ENCODE assay signal across 9 cellular contexts in the genomic region with DNA sequence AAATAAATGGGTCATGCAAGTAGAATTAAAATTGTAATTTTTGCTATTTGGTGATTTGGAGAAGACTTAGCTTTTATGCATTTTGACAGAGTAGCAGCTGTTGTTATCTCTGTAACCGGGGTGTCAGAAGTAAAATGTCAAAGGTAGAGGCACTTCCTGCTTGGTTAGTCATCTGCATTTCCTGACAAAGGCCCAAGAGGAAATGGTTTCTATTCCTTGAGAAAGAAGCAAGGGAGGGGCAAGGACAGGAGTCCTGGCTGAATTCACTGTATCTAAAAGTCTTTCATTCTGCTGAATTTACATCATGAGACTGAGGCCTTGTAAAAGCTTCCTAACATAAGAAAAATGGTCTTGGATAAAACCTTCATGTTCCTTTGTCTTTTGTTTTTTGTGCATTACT.
DNase-seq lines count a peak whose midpoint lies in the region; ATAC-seq and TF ChIP-seq lines count a peak whose summit lies in the region.
"Had no signal": no experiment of that assay in that cellular context is flagged by ENCODE, and none has a peak within 500 bp of the region (broad histone marks: within the 10 kb centered on the region; RNA-seq: fewer than 3 reads in every experiment).

No MANE protein-coding gene starts in this region.

- H3K36me3 ChIP-seq in neutrophil: no peaks in the 10 kb centered on the region
- H3K36me3 ChIP-seq in uterus: no peaks in the 10 kb centered on the region

- intact Hi-C loops in CD14-positive monocyte (cut with micrococcal nuclease): loop anchor here in 1 of 2 donors (10.0 kb wide), 1 partner anchor 54 kb away; no protein-coding TSS in a partner anchor
- intact Hi-C loops in uterus (cut with DNase I; ENCODE audit: low total_unique reads): no loop called here

- DNase-seq in CD14-positive monocyte (ENCODE audit: low spot score) (no peak), mesenteric fat pad (ENCODE audit: low spot score) (no peak), uterus (no peak), SK-N-DZ (ENCODE audit: low spot score) (no peak)
- DNase-seq in activated naive CD4-positive, alpha-beta T cell treated with anti-CD3 and anti-CD28 coated beads, Interleukin-2, amount 50 U/mL, for 72 hours (ENCODE audit: low spot score in 2 of 2): no peak

- H3K27me3 Mint-ChIP-seq in CD14-positive monocyte (ENCODE audit: low read depth in 3 of 3): peaks cover 0 to 2% (median 0%) of the 10 kb centered on the region in 3 donors

- H3K9me3 ChIP-seq in neutrophil: no peaks in the 10 kb centered on the region
- no peaks in the 10 kb centered on the region for H3K9me3 ChIP-seq in uterus

- H3K4me1 ChIP-seq in neutrophil (ENCODE audit: control insufficient read depth in 1 of 2, insufficient read depth in 1 of 2, low read depth in 1 of 2, low read length in 1 of 2) (peaks cover 13 to 19% of the 10 kb centered on the region in 2 experiments), uterus (no peaks in the 10 kb centered on the region)

- TF ChIP-seq CTCF in CD14-positive monocyte (IDR thresholded peaks at IDR 0.05) (no peak), neutrophil (IDR thresholded peaks at IDR 0.05) (no peak), uterus (IDR thresholded peaks at IDR 0.05) (no peak)

- H3K27ac ChIP-seq in neutrophil (peak overlapping the region; percentile 66), uterus (no peak overlapping the region)

- H3K36me3 Mint-ChIP-seq in CD14-positive monocyte: peaks cover 0 to 4% of the 10 kb centered on the region in 2 donors
- H3K36me3 Mint-ChIP-seq in activated naive CD4-positive, alpha-beta T cell treated with anti-CD3 and anti-CD28 coated beads, Interleukin-2, amount 50 U/mL, for 72 hours: no peaks in the 10 kb centered on the region

- peak overlapping the region in 5 of 7 donors; percentile 11 to 48 (median 25) for H3K27ac Mint-ChIP-seq in CD14-positive monocyte
- H3K27ac Mint-ChIP-seq in activated naive CD4-positive, alpha-beta T cell treated with anti-CD3 and anti-CD28 coated beads, Interleukin-2, amount 50 U/mL, for 72 hours: peak overlapping the region in 1 of 2 donors; percentile 86

- TF ChIP-seq POLR2A in uterus (IDR thresholded peaks at IDR 0.05): no peak

- H3K27me3 ChIP-seq in neutrophil (no peaks in the 10 kb centered on the region), uterus (no peaks in the 10 kb centered on the region)

- ATAC-seq in GM19372 (IDR thresholded peaks at IDR 0.05; ENCODE audit: low read depth, unreplicated experiment) (peak; percentile 54), HG03280 (IDR thresholded peaks at IDR 0.05; ENCODE audit: unreplicated experiment) (peak; percentile 62)
- peak; percentile 58 to 77 for ATAC-seq in activated naive CD4-positive, alpha-beta T cell treated with anti-CD3 and anti-CD28 coated beads, Interleukin-2, amount 50 U/mL, for 72 hours
- ATAC-seq: HCT116 had no signal

- peak overlapping the region in 1 of 2 donors; percentile 16 for H3K4me3 Mint-ChIP-seq in CD14-positive monocyte

- H3K4me3 ChIP-seq in neutrophil (ENCODE audit: low read depth in 1 of 2, low read length in 1 of 2) (no peak overlapping the region), uterus (no peak overlapping the region)

- peaks cover 20% of the 10 kb centered on the region for H3K4me1 Mint-ChIP-seq in CD14-positive monocyte

- H3K9me3 Mint-ChIP-seq in CD14-positive monocyte: peaks cover 0 to 6% (median 0%) of the 10 kb centered on the region in 7 donors
- H3K9me3 Mint-ChIP-seq in activated naive CD4-positive, alpha-beta T cell treated with anti-CD3 and anti-CD28 coated beads, Interleukin-2, amount 50 U/mL, for 72 hours: peaks cover 4% of the 10 kb centered on the region in 2 donors
